19 cellular contexts compared by ENCODE assay signal in genomic region chr21:46299167-46299566, GRCh38. TPM values are rescaled to one million over a fixed set of nuclear protein-coding genes. Genes with fewer than 3 reads are reported as not detected.
DNase-seq lines count a peak whose midpoint lies in the region; ATAC-seq and TF ChIP-seq lines count a peak whose summit lies in the region.
"Had no signal": no experiment of that assay in that cellular context is flagged by ENCODE, and none has a peak within 500 bp of the region (broad histone marks: within the 10 kb centered on the region; RNA-seq: fewer than 3 reads in every experiment).

No MANE protein-coding gene starts in this region.

- H3K36me3 Mint-ChIP-seq in natural killer cell (no peaks in the 10 kb centered on the region), type B pancreatic cell (peaks cover 11% of the 10 kb centered on the region)
- H3K36me3 Mint-ChIP-seq in natural killer cell treated with Interleukin-12 subunit alpha and Interleukin-12 subunit beta and Interleukin-15 and Interleukin-18, amount 100 ng/mL, for 72 hours, result no peaks in the 10 kb centered on the region
- peaks cover 7% of the 10 kb centered on the region for H3K36me3 Mint-ChIP-seq in effector memory CD8-positive, alpha-beta T cell (ENCODE audit: insufficient read depth)
- peaks cover 0 to 3% of the 10 kb centered on the region in 2 donors for H3K36me3 Mint-ChIP-seq in CD4-positive, alpha-beta memory T cell
- no peaks in the 10 kb centered on the region for H3K36me3 Mint-ChIP-seq in activated T-cell treated with anti-CD3 and anti-CD28 coated beads, Interleukin-2, amount 50 U/mL, for 4 hours (ENCODE audit: insufficient read depth)

- H2BK15ac ChIP-seq in neuronal stem cell (ENCODE audit: low read length), result no peak overlapping the region

- TF ChIP-seq CTCF in natural killer cell (IDR thresholded peaks at IDR 0.05) (no peak), type B pancreatic cell (conservative IDR thresholded peaks at IDR 0.05) (no peak)

- H3K27ac ChIP-seq in neuronal stem cell (replicated peaks; ENCODE audit: low read length) (no peak overlapping the region), SJCRH30 (no peak overlapping the region)
- H3K27ac ChIP-seq in CD4-positive, alpha-beta memory T cell (ENCODE audit: low read depth, low read length), result no peak overlapping the region

- peaks cover 2% of the 10 kb centered on the region for H3K79me1 ChIP-seq in neuronal stem cell (ENCODE audit: low read depth, low read length)

- ATAC-seq in natural killer cell, result no peak
- ATAC-seq in natural killer cell treated with Interleukin-12 subunit alpha and Interleukin-12 subunit beta and Interleukin-15 and Interleukin-18, amount 100 ng/mL, for 72 hours, result no peak
- no peak for ATAC-seq in effector memory CD8-positive, alpha-beta T cell (replicated peaks)
- ATAC-seq in activated T-cell treated with anti-CD3 and anti-CD28 coated beads, Interleukin-2, amount 50 U/mL, for 4 hours, result no peak

- H3K27me3 ChIP-seq in neuronal stem cell (ENCODE audit: control insufficient read depth in 3 of 3, insufficient read depth in 3 of 3, low read depth in 1 of 3, low read length in 3 of 3) (no peaks in the 10 kb centered on the region), SJCRH30 (no peaks in the 10 kb centered on the region)
- H3K27me3 ChIP-seq in CD4-positive, alpha-beta memory T cell (ENCODE audit: insufficient read depth, low read length), result no peaks in the 10 kb centered on the region
- H3K27me3 ChIP-seq: BE2C had no signal

- POLR2A ChIA-PET in CD4-positive, alpha-beta memory T cell (lab: Charles Lee; ENCODE audit: partially characterized antibody), result no interaction called here

- CTCF ChIA-PET in CD4-positive, alpha-beta memory T cell (lab: Charles Lee; ENCODE audit: partially characterized antibody), result interaction anchor here (0.9 kb wide), 1 partner anchor 15 kb away, joined by 3 read pairs; no protein-coding TSS in a partner anchor

- no CpG with 5 or more reads among the region's 9 CpGs for WGBS in neuronal stem cell (ENCODE audit: extremely low coverage in 2 of 2, insufficient read length in 2 of 2, insufficient replicate concordance in 1 of 2), 2 donors

- no peak overlapping the region for H2AK5ac ChIP-seq in neuronal stem cell (ENCODE audit: low read depth, low read length)

- H3K9me3 Mint-ChIP-seq in natural killer cell, result no peaks in the 10 kb centered on the region
- no peaks in the 10 kb centered on the region for H3K9me3 Mint-ChIP-seq in natural killer cell treated with Interleukin-12 subunit alpha and Interleukin-12 subunit beta and Interleukin-15 and Interleukin-18, amount 100 ng/mL, for 72 hours
- no peaks in the 10 kb centered on the region for H3K9me3 Mint-ChIP-seq in effector memory CD8-positive, alpha-beta T cell
- no peaks in the 10 kb centered on the region for H3K9me3 Mint-ChIP-seq in type B pancreatic cell
- H3K9me3 Mint-ChIP-seq in CD4-positive, alpha-beta memory T cell, result peaks cover 0 to 3% (median 0%) of the 10 kb centered on the region in 8 donors
- H3K9me3 Mint-ChIP-seq in activated T-cell treated with anti-CD3 and anti-CD28 coated beads, Interleukin-2, amount 50 U/mL, for 4 hours, result no peaks in the 10 kb centered on the region
- H3K9me3 Mint-ChIP-seq: CD4-positive, alpha-beta T cell; H9; IgD-negative memory B cell had no signal

- H3K4ac ChIP-seq in neuronal stem cell (ENCODE audit: low read length), result no peak overlapping the region

- H2BK12ac ChIP-seq in neuronal stem cell (ENCODE audit: low read length), result no peak overlapping the region

- H2BK5ac ChIP-seq in neuronal stem cell (ENCODE audit: low read length), result no peak overlapping the region

- no peak overlapping the region for H2BK120ac ChIP-seq in neuronal stem cell (ENCODE audit: low read depth, low read length)

- no peak overlapping the region for H2AFZ ChIP-seq in neuronal stem cell (ENCODE audit: low read length)

- H3K4me1 Mint-ChIP-seq in natural killer cell (peaks cover 6 to 15% of the 10 kb centered on the region in 2 donors), type B pancreatic cell (ENCODE audit: unreplicated experiment) (peaks cover 4% of the 10 kb centered on the region)
- peaks cover 0 to 17% of the 10 kb centered on the region in 2 donors for H3K4me1 Mint-ChIP-seq in natural killer cell treated with Interleukin-12 subunit alpha and Interleukin-12 subunit beta and Interleukin-15 and Interleukin-18, amount 100 ng/mL, for 72 hours (ENCODE audit: low read depth in 2 of 2)
- H3K4me1 Mint-ChIP-seq in effector memory CD8-positive, alpha-beta T cell (ENCODE audit: low read depth in 2 of 2), result peaks cover 0 to 7% of the 10 kb centered on the region in 2 donors
- peaks cover 4 to 13% (median 10%) of the 10 kb centered on the region in 4 donors for H3K4me1 Mint-ChIP-seq in CD4-positive, alpha-beta memory T cell
- peaks cover 7% of the 10 kb centered on the region for H3K4me1 Mint-ChIP-seq in activated T-cell treated with anti-CD3 and anti-CD28 coated beads, Interleukin-2, amount 50 U/mL, for 4 hours (ENCODE audit: low read depth)

- intact Hi-C loops in natural killer cell (cut with micrococcal nuclease), result no loop called here
- intact Hi-C loops in CD4-positive, alpha-beta memory T cell (cut with micrococcal nuclease), result no loop called here

- H3K18ac ChIP-seq in neuronal stem cell (ENCODE audit: low read length), result no peak overlapping the region

- no peak overlapping the region for H3K4me3 ChIP-seq in neuronal stem cell (ENCODE audit: low read length in 2 of 2)
- H3K4me3 ChIP-seq in SJCRH30, result no peak overlapping the region
- H3K4me3 ChIP-seq in CD4-positive, alpha-beta memory T cell (ENCODE audit: low read length in 2 of 2), result no peak overlapping the region

- H3K9ac ChIP-seq in neuronal stem cell (ENCODE audit: low read depth, low read length, poor library complexity), result no peak overlapping the region

- peak overlapping the region; percentile 1 for H3K23ac ChIP-seq in neuronal stem cell (ENCODE audit: low read depth, low read length, poor library complexity)

- peaks cover 0 to 4% of the 10 kb centered on the region in 2 donors for H3K27me3 Mint-ChIP-seq in natural killer cell (ENCODE audit: low read depth in 2 of 2)
- H3K27me3 Mint-ChIP-seq in natural killer cell treated with Interleukin-12 subunit alpha and Interleukin-12 subunit beta and Interleukin-15 and Interleukin-18, amount 100 ng/mL, for 72 hours, result no peaks in the 10 kb centered on the region
- H3K27me3 Mint-ChIP-seq in effector memory CD8-positive, alpha-beta T cell, result peaks cover 0 to 8% of the 10 kb centered on the region in 2 donors
- peaks cover 3% of the 10 kb centered on the region for H3K27me3 Mint-ChIP-seq in type B pancreatic cell
- no peaks in the 10 kb centered on the region for H3K27me3 Mint-ChIP-seq in CD4-positive, alpha-beta memory T cell
- peaks cover 7% of the 10 kb centered on the region for H3K27me3 Mint-ChIP-seq in activated T-cell treated with anti-CD3 and anti-CD28 coated beads, Interleukin-2, amount 50 U/mL, for 4 hours (ENCODE audit: low read depth)
- H3K27me3 Mint-ChIP-seq: IgD-negative memory B cell had no signal

- no peak overlapping the region for H4K8ac ChIP-seq in neuronal stem cell (ENCODE audit: low read depth, low read length)

- H3K9me3 ChIP-seq in neuronal stem cell (replicated peaks in 1 of 2; ENCODE audit: control insufficient read depth in 2 of 2, insufficient read depth in 1 of 2, low read depth in 1 of 2, low read length in 2 of 2), result peaks cover 0 to 6% of the 10 kb centered on the region in 2 donors
- no peaks in the 10 kb centered on the region for H3K9me3 ChIP-seq in SJCRH30 (replicated peaks)
- no peaks in the 10 kb centered on the region for H3K9me3 ChIP-seq in CD4-positive, alpha-beta memory T cell (ENCODE audit: control insufficient read depth in 1 of 2, low read length in 2 of 2)
- H3K9me3 ChIP-seq: BE2C had no signal

- DNase-seq in natural killer cell (no peak), neuronal stem cell (ENCODE audit: low spot score) (no peak), type B pancreatic cell (ENCODE audit: extremely low spot score, unreplicated experiment) (no peak), SJCRH30 (no peak)
- no peak for DNase-seq in natural killer cell treated with Interleukin-12 subunit alpha and Interleukin-12 subunit beta and Interleukin-15 and Interleukin-18, amount 100 ng/mL, for 72 hours (ENCODE audit: low spot score)
- DNase-seq in effector memory CD8-positive, alpha-beta T cell, result no peak
- DNase-seq in CD4-positive, alpha-beta memory T cell, result no peak
- DNase-seq in activated T-cell treated with anti-CD3 and anti-CD28 coated beads, Interleukin-2, amount 50 U/mL, for 4 hours, result no peak
- DNase-seq: ACHN; BE2C; C1 segment of cervical spinal cord; CD4-positive, alpha-beta T cell; DMS153; DMS79; GDM1; GOT3; H9; KBM-7 had no signal

- no peak overlapping the region for H4K91ac ChIP-seq in neuronal stem cell (ENCODE audit: low read depth, low read length, poor library complexity)

- H3K4me2 ChIP-seq in neuronal stem cell (ENCODE audit: insufficient read depth, low read length, poor library complexity, severe bottlenecking), result no peak overlapping the region

- peaks cover 2 to 6% of the 10 kb centered on the region in 2 donors for H3K4me1 ChIP-seq in neuronal stem cell (ENCODE audit: control insufficient read depth in 2 of 2, insufficient read depth in 1 of 2, low read depth in 1 of 2, low read length in 2 of 2)
- peaks cover 4% of the 10 kb centered on the region; the same call in 1 of the 2 replicates for H3K4me1 ChIP-seq in SJCRH30
- peaks cover 6% of the 10 kb centered on the region for H3K4me1 ChIP-seq in CD4-positive, alpha-beta memory T cell (ENCODE audit: insufficient read depth, low read length)

- H3K4me3 Mint-ChIP-seq in natural killer cell, result peak overlapping the region; percentile 75
- no peak overlapping the region for H3K4me3 Mint-ChIP-seq in natural killer cell treated with Interleukin-12 subunit alpha and Interleukin-12 subunit beta and Interleukin-15 and Interleukin-18, amount 100 ng/mL, for 72 hours
- H3K4me3 Mint-ChIP-seq in effector memory CD8-positive, alpha-beta T cell, result peak overlapping the region; percentile 58 to 73
- peak overlapping the region; percentile 31 for H3K4me3 Mint-ChIP-seq in type B pancreatic cell
- peak overlapping the region in 1 of 8 donors; percentile 49 for H3K4me3 Mint-ChIP-seq in CD4-positive, alpha-beta memory T cell
- H3K4me3 Mint-ChIP-seq in activated T-cell treated with anti-CD3 and anti-CD28 coated beads, Interleukin-2, amount 50 U/mL, for 4 hours, result no peak overlapping the region
- H3K4me3 Mint-ChIP-seq: CD4-positive, alpha-beta T cell; H9 had no signal

- H3K36me3 ChIP-seq in neuronal stem cell (replicated peaks in 1 of 2; ENCODE audit: control insufficient read depth in 2 of 2, insufficient read depth in 2 of 2, low read length in 2 of 2) (peaks cover 22 to 43% of the 10 kb centered on the region in 2 donors), SJCRH30 (peaks cover 30% of the 10 kb centered on the region)
- H3K36me3 ChIP-seq in CD4-positive, alpha-beta memory T cell (ENCODE audit: insufficient read depth, low read length), result no peaks in the 10 kb centered on the region

- H3K27ac Mint-ChIP-seq in natural killer cell (no peak overlapping the region), type B pancreatic cell (no peak overlapping the region)
- H3K27ac Mint-ChIP-seq in natural killer cell treated with Interleukin-12 subunit alpha and Interleukin-12 subunit beta and Interleukin-15 and Interleukin-18, amount 100 ng/mL, for 72 hours, result no peak overlapping the region
- no peak overlapping the region for H3K27ac Mint-ChIP-seq in effector memory CD8-positive, alpha-beta T cell
- no peak overlapping the region for H3K27ac Mint-ChIP-seq in CD4-positive, alpha-beta memory T cell
- H3K27ac Mint-ChIP-seq: CD4-positive, alpha-beta T cell; H9; IgD-negative memory B cell had no signal

- H3K14ac ChIP-seq in neuronal stem cell (ENCODE audit: low read length), result no peak overlapping the region

RNA-seq across cellular contexts. Expression of gene YBEY, which starts 13.0 kb away (rescaled TPM):
- total RNA-seq in natural killer cell, result 10 to 100 TPM; 10.8 to 13.7 (median 12.7) TPM
- total RNA-seq in natural killer cell treated with Interleukin-12 subunit alpha and Interleukin-12 subunit beta and Interleukin-15 and Interleukin-18, amount 100 ng/mL, for 72 hours, result 10 to 100 TPM in 1 of 2 donors, 1 to 10 TPM in 1; 8.1 to 10.9 TPM
- 36.3 TPM for polyA plus RNA-seq in neuronal stem cell (2013, experiment 1 of 2)
- 33.5 TPM for polyA plus RNA-seq in neuronal stem cell (2013, experiment 2 of 2)
- 17.9 and 20.0 TPM in 2 replicates for total RNA-seq in type B pancreatic cell (ENCODE audit: low replicate concordance)
- 16.1 and 16.4 TPM in 2 replicates for total RNA-seq in SJCRH30 (2014; rRNA removed; shearing (Covaris generic))
- 10 to 100 TPM; 11.5 to 14.7 TPM for total RNA-seq in CD4-positive, alpha-beta memory T cell
- polyA plus RNA-seq in CD4-positive, alpha-beta memory T cell, result 10 to 100 TPM; 15.5 to 18.9 TPM
- 10 to 100 TPM; 20.5 to 21.8 (median 20.9) TPM for total RNA-seq in activated T-cell treated with anti-CD3 and anti-CD28 coated beads, Interleukin-2, amount 50 U/mL, for 4 hours

RNA-seq across cellular contexts. Expression of gene MCM3AP, which starts 13.8 kb away (rescaled TPM):
- total RNA-seq in natural killer cell (100 to 1,000 TPM; 143 to 172 (median 159) TPM), type B pancreatic cell (ENCODE audit: low replicate concordance) (89.9 and 120 TPM in 2 replicates)
- 100 to 1,000 TPM; 161 to 193 TPM for total RNA-seq in natural killer cell treated with Interleukin-12 subunit alpha and Interleukin-12 subunit beta and Interleukin-15 and Interleukin-18, amount 100 ng/mL, for 72 hours
- polyA plus RNA-seq in neuronal stem cell (2013, experiment 1 of 2), result 40.7 TPM
- polyA plus RNA-seq in neuronal stem cell (2013, experiment 2 of 2), result 38.0 TPM
- 39.8 and 49.2 TPM in 2 replicates for total RNA-seq in SJCRH30 (2014; rRNA removed; shearing (Covaris generic))
- total RNA-seq in CD4-positive, alpha-beta memory T cell, result 100 to 1,000 TPM; 155 to 168 TPM
- 10 to 100 TPM; 14.9 to 45.6 TPM for polyA plus RNA-seq in CD4-positive, alpha-beta memory T cell
- total RNA-seq in activated T-cell treated with anti-CD3 and anti-CD28 coated beads, Interleukin-2, amount 50 U/mL, for 4 hours, result 100 to 1,000 TPM; 134 to 144 (median 140) TPM

RNA-seq across cellular contexts. Expression of gene C21orf58, which starts 24.5 kb away (rescaled TPM):
- total RNA-seq in natural killer cell, result 1 to 10 TPM; 4.0 to 8.9 (median 5.2) TPM
- 10 to 100 TPM; 12.3 to 49.3 TPM for total RNA-seq in natural killer cell treated with Interleukin-12 subunit alpha and Interleukin-12 subunit beta and Interleukin-15 and Interleukin-18, amount 100 ng/mL, for 72 hours
- polyA plus RNA-seq in neuronal stem cell (2013, experiment 1 of 2), result 29.5 TPM
- polyA plus RNA-seq in neuronal stem cell (2013, experiment 2 of 2), result 29.2 TPM
- total RNA-seq in type B pancreatic cell (ENCODE audit: low replicate concordance), result 14.0 and 36.6 TPM in 2 replicates
- 33.0 and 40.7 TPM in 2 replicates for total RNA-seq in SJCRH30 (2014; rRNA removed; shearing (Covaris generic))
- total RNA-seq in CD4-positive, alpha-beta memory T cell, result 1 to 10 TPM; 8.2 to 9.4 TPM
- 1 to 10 TPM in 1 of 2 donors, under 1 TPM in 1; 0.35 to 1.1 TPM for polyA plus RNA-seq in CD4-positive, alpha-beta memory T cell
- 1 to 10 TPM; 3.6 to 3.9 (median 3.7) TPM for total RNA-seq in activated T-cell treated with anti-CD3 and anti-CD28 coated beads, Interleukin-2, amount 50 U/mL, for 4 hours

RNA-seq across cellular contexts. Expression of gene PCNT, which starts 24.8 kb away (rescaled TPM):
- total RNA-seq in natural killer cell, result 10 to 100 TPM; 83.6 to 94.9 (median 84.0) TPM
- 100 to 1,000 TPM in 1 of 2 donors, 10 to 100 TPM in 1; 58.1 to 120 TPM for total RNA-seq in natural killer cell treated with Interleukin-12 subunit alpha and Interleukin-12 subunit beta and Interleukin-15 and Interleukin-18, amount 100 ng/mL, for 72 hours
- 11.1 TPM for polyA plus RNA-seq in neuronal stem cell (2013, experiment 1 of 2)
- polyA plus RNA-seq in neuronal stem cell (2013, experiment 2 of 2), result 10.6 TPM
- 30.8 and 50.3 TPM in 2 replicates for total RNA-seq in type B pancreatic cell (ENCODE audit: low replicate concordance)
- total RNA-seq in SJCRH30 (2014; rRNA removed; shearing (Covaris generic)), result 21.7 and 35.7 TPM in 2 replicates
- total RNA-seq in CD4-positive, alpha-beta memory T cell, result 10 to 100 TPM; 46.9 to 52.1 TPM
- 10 to 100 TPM in 1 of 2 donors, 1 to 10 TPM in 1; 2.0 to 25.2 TPM for polyA plus RNA-seq in CD4-positive, alpha-beta memory T cell
- 10 to 100 TPM; 29.4 to 33.1 (median 31.0) TPM for total RNA-seq in activated T-cell treated with anti-CD3 and anti-CD28 coated beads, Interleukin-2, amount 50 U/mL, for 4 hours

Comparison
In these comparisons a context has a peak if more than half of its experiments do, and no peak if none do; other contexts are left out.
1. H3K4me3 Mint-ChIP-seq: peak in natural killer cell (single experiment), effector memory CD8-positive, alpha-beta T cell (2 of 2) and type B pancreatic cell (single experiment); none in natural killer cell treated with Interleukin-12 subunit alpha and Interleukin-12 subunit beta and Interleukin-15 and Interleukin-18, amount 100 ng/mL, for 72 hours (single experiment) and activated T-cell treated with anti-CD3 and anti-CD28 coated beads, Interleukin-2, amount 50 U/mL, for 4 hours (single experiment).